In genomic region chr17:6713130-6713917, GRCh38 we compare ENCODE assay signal across 8 cellular contexts. TPM values are rescaled to one million over a fixed set of nuclear protein-coding genes. Genes with fewer than 3 reads are reported as not detected.
A peak's percentile ranks its signal among the peaks of the same experiment; 100 is the strongest.
DNase-seq lines count a peak whose midpoint lies in the region; ATAC-seq, FAIRE-seq and TF ChIP-seq lines count a peak whose summit lies in the region.

SLC13A5 (minus strand) TSS chr17:6713369; CDS start chr17:6713333, 36 bp downstream.

- H3K27me3 Mint-ChIP-seq in Caco-2 (ENCODE audit: insufficient read depth, unreplicated experiment), result no peaks in the 10 kb centered on the region

- FAIRE-seq in kidney (lab: Jason Lieb, UNC), result no peak

- intact Hi-C loops in lower lobe of right lung (cut with DNase I), result no loop called here
- intact Hi-C loops in Caco-2 (cut with micrococcal nuclease; ENCODE audit: unreplicated experiment), result loop anchor here (5.0 kb wide), 1 partner anchor 46 kb away; no protein-coding TSS in a partner anchor
- intact Hi-C loops in kidney (cut with DNase I), result no loop called here

- no peak within 1 kb of the TSS for H3K9ac ChIP-seq in kidney (ENCODE audit: low read length in 2 of 2)

- peak; percentile 47 to 58 for ATAC-seq in lower lobe of right lung

- H3K4me3 ChIP-seq in NB4 (ENCODE audit: low read depth, low read length) (no peak within 1 kb of the TSS), coronary artery (peak within 1 kb of the TSS; percentile 56), lower lobe of right lung (peak within 1 kb of the TSS; percentile 33), Caco-2 (ENCODE audit: low read depth, low read length) (no peak within 1 kb of the TSS), kidney (ENCODE audit: low read length in 2 of 2) (no peak within 1 kb of the TSS)

- H3K9me3 ChIP-seq in lower lobe of right lung (no peaks in the 10 kb centered on the region), Caco-2 (no peaks in the 10 kb centered on the region), kidney (ENCODE audit: control insufficient read depth in 1 of 2, low read length in 2 of 2) (no peaks in the 10 kb centered on the region)

- TF ChIP-seq CTCF in NB4 (IDR thresholded peaks at IDR 0.05; ENCODE audit: low read depth, low read length) (no peak), coronary artery (IDR thresholded peaks at IDR 0.05) (no peak), lower lobe of right lung (IDR thresholded peaks at IDR 0.05) (peak; percentile 23), Caco-2 (IDR thresholded peaks at IDR 0.05; ENCODE audit: insufficient read depth in 1 of 2, low read depth in 1 of 2, low read length in 1 of 2, severe bottlenecking in 1 of 2, unreplicated experiment in 1 of 2) (no peak), kidney (IDR thresholded peaks at IDR 0.05; ENCODE audit: borderline replicate concordance, extremely low read depth, insufficient read depth) (no peak)

- no peak within 1 kb of the TSS for H3K27ac ChIP-seq in coronary artery
- H3K27ac ChIP-seq in lower lobe of right lung, result no peak within 1 kb of the TSS
- H3K27ac ChIP-seq in kidney (ENCODE audit: low read depth in 2 of 2, low read length in 2 of 2), result no peak within 1 kb of the TSS

- no peak within 1 kb of the TSS for H3K27ac Mint-ChIP-seq in Caco-2 (ENCODE audit: unreplicated experiment)

- POLR2A ChIA-PET in Caco-2 (lab: Charles Lee), result no interaction called here

- H3K36me3 Mint-ChIP-seq in Caco-2 (ENCODE audit: insufficient read depth, unreplicated experiment), result no peaks in the 10 kb centered on the region

- H3K4me1 ChIP-seq in lower lobe of right lung (peaks cover 20% of the 10 kb centered on the region), Caco-2 (no peaks in the 10 kb centered on the region), kidney (ENCODE audit: control insufficient read depth in 1 of 2, insufficient read depth in 1 of 2, low read depth in 1 of 2, low read length in 2 of 2) (no peaks in the 10 kb centered on the region)

- DNase-seq in Daoy (ENCODE audit: low read depth) (peak; percentile 18), NB4 (ENCODE audit: low read depth) (peak; percentile 47), coronary artery (ENCODE audit: low spot score) (no peak), lower lobe of right lung (no peak), Caco-2 (no peak), NCI-H2196 (lab: John Stamatoyannopoulos, UW; ENCODE audit: unreplicated experiment) (no peak), kidney (no peak), inferior parietal cortex (ENCODE audit: extremely low spot score) (no peak)

- no peaks in the 10 kb centered on the region for H3K36me3 ChIP-seq in lower lobe of right lung
- H3K36me3 ChIP-seq in Caco-2 (ENCODE audit: control insufficient read depth, insufficient read depth, low read length), result no peaks in the 10 kb centered on the region
- no peaks in the 10 kb centered on the region for H3K36me3 ChIP-seq in kidney (ENCODE audit: control insufficient read depth in 1 of 2, insufficient read depth in 2 of 2, low read length in 2 of 2)

- CTCF ChIA-PET in Caco-2 (lab: Charles Lee), result interaction anchor here (0.7 kb wide), 1 partner anchor 51 kb away, joined by 3 read pairs; no protein-coding TSS in a partner anchor

- H3K4me3 Mint-ChIP-seq in Caco-2 (ENCODE audit: unreplicated experiment), result no peak within 1 kb of the TSS

- no peaks in the 10 kb centered on the region for H3K9me3 Mint-ChIP-seq in Caco-2 (ENCODE audit: unreplicated experiment)

- TF ChIP-seq POLR2A in NB4 (IDR thresholded peaks at IDR 0.05; ENCODE audit: extremely low read depth, insufficient read length), result no peak

- no peaks in the 10 kb centered on the region for H3K4me1 Mint-ChIP-seq in Caco-2 (ENCODE audit: low read depth, unreplicated experiment)

- H3K27me3 ChIP-seq in lower lobe of right lung (ENCODE audit: low read depth) (peaks cover 51% of the 10 kb centered on the region), Caco-2 (replicated peaks; ENCODE audit: control insufficient read depth, insufficient read depth, low read length) (no peaks in the 10 kb centered on the region)

- no TSS peak for BruUV-seq in Caco-2 (replicated peaks; lab: Mats Ljungman, UMichigan)

RNA-seq across cellular contexts. Expression of gene SLC13A5, which starts in this region (rescaled TPM):
- not detected in 2 replicates for total RNA-seq in Daoy (2014; rRNA removed; shearing (Covaris generic))
- total RNA-seq in lower lobe of right lung (not detected), Caco-2 (2022) (0.11 TPM in 1 of 2 replicates, not detected in the other), kidney (not detected)
- polyA plus RNA-seq in kidney (ENCODE audit: insufficient read depth, low read depth, low replicate concordance), result not detected

Comparison
In these comparisons a context has a peak if more than half of its experiments do, and no peak if none do; other contexts are left out.
1. Peak in DNase-seq in Daoy; RNA of the gene not detected or under 1 TPM.
2. Peak in ATAC-seq and H3K4me3 ChIP-seq in lower lobe of right lung; RNA of the gene not detected or under 1 TPM.